In genomic region chr11:116869610-116870009, GRCh38 we compare ENCODE assay signal across 24 cellular contexts. TPM values are rescaled to one million over a fixed set of nuclear protein-coding genes. Genes with fewer than 3 reads are reported as not detected.
DNase-seq lines count a peak whose midpoint lies in the region; ATAC-seq, FAIRE-seq and TF ChIP-seq lines count a peak whose summit lies in the region.
"Had no signal": no experiment of that assay in that cellular context is flagged by ENCODE, and none has a peak within 500 bp of the region (broad histone marks: within the 10 kb centered on the region; RNA-seq: fewer than 3 reads in every experiment).

No MANE protein-coding gene starts in this region.

- H3K4me1 Mint-ChIP-seq in activated CD8-positive, alpha-beta T cell treated with anti-CD3 and anti-CD28 coated beads for 36 hours (ENCODE audit: low read depth) = peaks cover 9% of the 10 kb centered on the region
- peaks cover 6% of the 10 kb centered on the region for H3K4me1 Mint-ChIP-seq in activated CD8-positive, alpha-beta T cell treated with anti-CD3 and anti-CD28 coated beads, Interleukin-2, amount 10 ng/mL, durations not matched to agents 7 days and 5 days (ENCODE audit: low read depth)

- TF ChIP-seq POLR2A in suprapubic skin (IDR thresholded peaks at IDR 0.05) = no peak

- no peaks in the 10 kb centered on the region for H3K9me3 Mint-ChIP-seq in activated CD8-positive, alpha-beta T cell treated with anti-CD3 and anti-CD28 coated beads for 36 hours
- no peaks in the 10 kb centered on the region for H3K9me3 Mint-ChIP-seq in activated CD8-positive, alpha-beta T cell treated with anti-CD3 and anti-CD28 coated beads, Interleukin-2, amount 10 ng/mL, durations not matched to agents 7 days and 5 days (ENCODE audit: insufficient read depth)

- H3K27ac ChIP-seq in Panc1 (ENCODE audit: low read length) = no peak overlapping the region
- peak overlapping the region; percentile 66 for H3K27ac ChIP-seq in substantia nigra (ENCODE audit: low read depth, low read length, poor library complexity, severe bottlenecking)
- H3K27ac ChIP-seq in suprapubic skin = no peak overlapping the region
- H3K27ac ChIP-seq: left lung had no signal

- H3K36me3 Mint-ChIP-seq in activated CD8-positive, alpha-beta T cell treated with anti-CD3 and anti-CD28 coated beads for 36 hours (ENCODE audit: low read depth) = peaks cover 30% of the 10 kb centered on the region
- H3K36me3 Mint-ChIP-seq in activated CD8-positive, alpha-beta T cell treated with anti-CD3 and anti-CD28 coated beads, Interleukin-2, amount 10 ng/mL, durations not matched to agents 7 days and 5 days (ENCODE audit: low read depth) = peaks cover 41% of the 10 kb centered on the region

- no peaks in the 10 kb centered on the region for H3K27me3 Mint-ChIP-seq in activated CD8-positive, alpha-beta T cell treated with anti-CD3 and anti-CD28 coated beads for 36 hours
- no peaks in the 10 kb centered on the region for H3K27me3 Mint-ChIP-seq in activated CD8-positive, alpha-beta T cell treated with anti-CD3 and anti-CD28 coated beads, Interleukin-2, amount 10 ng/mL, durations not matched to agents 7 days and 5 days (ENCODE audit: low read depth)

- BruUV-seq in Panc1 (replicated peaks; lab: Mats Ljungman, UMichigan) = no TSS peak

- CTCF ChIA-PET in activated CD8-positive, alpha-beta T cell treated with anti-CD3 and anti-CD28 coated beads for 36 hours (lab: Charles Lee) = interaction anchor here (1.1 to 1.6 kb wide), 2 partner anchors 77 to 236 kb away, joined by 3 to 6 read pairs; no protein-coding TSS in a partner anchor
- CTCF ChIA-PET in activated CD8-positive, alpha-beta T cell treated with anti-CD3 and anti-CD28 coated beads, Interleukin-2, amount 10 ng/mL, durations not matched to agents 7 days and 5 days (lab: Charles Lee) = interaction anchor here (0.9 to 3.5 kb wide), 6 partner anchors 9 to 236 kb away, joined by 3 to 21 read pairs (median 6); partner anchors contain the start of gene APOA5
- CTCF ChIA-PET in Panc1 (lab: Charles Lee) = no interaction called here

- ATAC-seq in activated CD8-positive, alpha-beta T cell treated with anti-CD3 and anti-CD28 coated beads for 36 hours = no peak
- no peak for ATAC-seq in activated CD8-positive, alpha-beta T cell treated with anti-CD3 and anti-CD28 coated beads, Interleukin-2, amount 10 ng/mL, durations not matched to agents 7 days and 5 days
- ATAC-seq in Panc1 (no peak), HG02798 (IDR thresholded peaks at IDR 0.05; ENCODE audit: poor library complexity, unreplicated experiment) (no peak)
- ATAC-seq: esophagus mucosa, left lung had no signal

- POLR2A ChIA-PET in activated CD8-positive, alpha-beta T cell treated with anti-CD3 and anti-CD28 coated beads for 36 hours (lab: Charles Lee) = interaction anchor here (0.6 kb wide), 1 partner anchor 219 kb away, joined by 3 read pairs; no protein-coding TSS in a partner anchor
- POLR2A ChIA-PET in activated CD8-positive, alpha-beta T cell treated with anti-CD3 and anti-CD28 coated beads, Interleukin-2, amount 10 ng/mL, durations not matched to agents 7 days and 5 days (lab: Charles Lee) = no interaction called here
- POLR2A ChIA-PET in Panc1 (lab: Charles Lee) = no interaction called here

- no peak for DNase-seq in activated CD8-positive, alpha-beta T cell treated with anti-CD3 and anti-CD28 coated beads for 36 hours
- no peak for DNase-seq in activated CD8-positive, alpha-beta T cell treated with anti-CD3 and anti-CD28 coated beads, Interleukin-2, amount 10 ng/mL, durations not matched to agents 7 days and 5 days
- DNase-seq in Panc1 (ENCODE audit: low read depth, low spot score) (no peak), hippocampal formation (lab: John Stamatoyannopoulos, UW) (peak; percentile 19 to 47), substantia nigra (lab: John Stamatoyannopoulos, UW) (peak in 21 of 49 donors; percentile 9 to 67 (median 24)), GM19239 (ENCODE audit: insufficient read length, low spot score) (no peak), suprapubic skin (ENCODE audit: low spot score in 2 of 2) (no peak)
- DNase-seq: activated CD4-positive, CD25-positive, alpha-beta regulatory T cell; activated gamma-delta T cell treated with Interleukin-2 at 50 U/mL for 16 hours; Calu3; central memory CD4-positive, alpha-beta T cell; Karpas-422; left lung; NCI-H1417 treated with DMSO at 0.1 percent for 48 hours; NCI-H748 treated with DMSO at 0.1 percent for 48 hours; SIG-M5 had no signal

- H3K27me3 ChIP-seq in Panc1 (ENCODE audit: control insufficient read depth, insufficient read depth, low read length) = no peaks in the 10 kb centered on the region
- no peaks in the 10 kb centered on the region for H3K27me3 ChIP-seq in suprapubic skin
- H3K27me3 ChIP-seq: left lung had no signal

- no peak for FAIRE-seq in GM19239 (lab: Jason Lieb, UNC)
- FAIRE-seq: A204.1, H1 had no signal

- H3K4me1 ChIP-seq in Panc1 (ENCODE audit: control insufficient read depth, insufficient read depth, low read length) (no peaks in the 10 kb centered on the region), suprapubic skin (no peaks in the 10 kb centered on the region)

- WGBS in suprapubic skin = 86% methylated on average over 4 of the region's 4 CpGs

- H3K4me3 Mint-ChIP-seq in activated CD8-positive, alpha-beta T cell treated with anti-CD3 and anti-CD28 coated beads for 36 hours = no peak overlapping the region
- H3K4me3 Mint-ChIP-seq in activated CD8-positive, alpha-beta T cell treated with anti-CD3 and anti-CD28 coated beads, Interleukin-2, amount 10 ng/mL, durations not matched to agents 7 days and 5 days = no peak overlapping the region

- in situ Hi-C loops in Panc1 (cut with HindIII; ENCODE audit: low pct_unique_long_range_greater_than_20kb, low sequenced_read_pairs) = no loop called here

- TF ChIP-seq EP300 in suprapubic skin (IDR thresholded peaks at IDR 0.05) = no peak

- no peak for TF ChIP-seq CTCF in activated CD8-positive, alpha-beta T cell treated with anti-CD3 and anti-CD28 coated beads for 36 hours (IDR thresholded peaks at IDR 0.05)
- TF ChIP-seq CTCF in Panc1 (IDR thresholded peaks at IDR 0.05) = peak; percentile 17; the same call in 1 of the 2 replicates
- no peak for TF ChIP-seq CTCF in suprapubic skin (IDR thresholded peaks at IDR 0.05)

- H3K4me3 ChIP-seq in Panc1 (ENCODE audit: low read depth in 2 of 2, low read length in 2 of 2) (no peak overlapping the region), suprapubic skin (no peak overlapping the region)
- H3K4me3 ChIP-seq: left lung had no signal

- H3K9me3 ChIP-seq in Panc1 (ENCODE audit: control insufficient read depth, insufficient read depth, low read depth, low read length) (no peaks in the 10 kb centered on the region), suprapubic skin (no peaks in the 10 kb centered on the region)
- H3K9me3 ChIP-seq: left lung had no signal

- intact Hi-C loops in activated CD8-positive, alpha-beta T cell treated with anti-CD3 and anti-CD28 coated beads for 36 hours (cut with micrococcal nuclease) = no loop called here
- intact Hi-C loops in Panc1 (cut with micrococcal nuclease; ENCODE audit: unreplicated experiment) = no loop called here

- H3K36me3 ChIP-seq in Panc1 (ENCODE audit: control insufficient read depth, insufficient read depth, low read length) (peaks cover 8% of the 10 kb centered on the region; the same call in 1 of the 2 replicates), suprapubic skin (peaks cover 88% of the 10 kb centered on the region)

- H3K27ac Mint-ChIP-seq in activated CD8-positive, alpha-beta T cell treated with anti-CD3 and anti-CD28 coated beads for 36 hours = peak overlapping the region; percentile 26
- no peak overlapping the region for H3K27ac Mint-ChIP-seq in activated CD8-positive, alpha-beta T cell treated with anti-CD3 and anti-CD28 coated beads, Interleukin-2, amount 10 ng/mL, durations not matched to agents 7 days and 5 days

RNA-seq across cellular contexts. Expression of gene APOA1, which starts 32.2 kb away (rescaled TPM):
- not detected for total RNA-seq in activated CD8-positive, alpha-beta T cell treated with anti-CD3 and anti-CD28 coated beads for 36 hours
- total RNA-seq in activated CD8-positive, alpha-beta T cell treated with anti-CD3 and anti-CD28 coated beads, Interleukin-2, amount 10 ng/mL, durations not matched to agents 7 days and 5 days = not detected
- total RNA-seq in Panc1 (2021; ENCODE audit: unreplicated experiment) = 1.7 TPM
- polyA plus RNA-seq in Panc1 (2012; ENCODE audit: insufficient read length) = 0.48 TPM
- 10 to 100 TPM in 1 of 4 donors, 1 to 10 TPM in 2, not detected in 1; 1.2 to 11.6 (median 2.9) TPM for total RNA-seq in suprapubic skin
- total RNA-seq: Calu3, H1, ureter had no signal
- polyA plus RNA-seq: BJ had no signal

RNA-seq across cellular contexts. Expression of gene APOC3, which starts 39.9 kb away (rescaled TPM):
- total RNA-seq in activated CD8-positive, alpha-beta T cell treated with anti-CD3 and anti-CD28 coated beads for 36 hours = not detected
- total RNA-seq in activated CD8-positive, alpha-beta T cell treated with anti-CD3 and anti-CD28 coated beads, Interleukin-2, amount 10 ng/mL, durations not matched to agents 7 days and 5 days = not detected
- 1.2 TPM for total RNA-seq in Panc1 (2021; ENCODE audit: unreplicated experiment)
- not detected for polyA plus RNA-seq in Panc1 (2012; ENCODE audit: insufficient read length)
- 10 to 100 TPM in 1 of 4 donors, 1 to 10 TPM in 1, not detected in 2; 2.6 to 36.5 TPM for total RNA-seq in suprapubic skin
- total RNA-seq: Calu3; H1; HT1080; left lung; T-helper 1 cell treated with Interleukin-12 subunit alpha and Interleukin-12 subunit beta and Interleukin-4 antibody, amounts not matched to agents 30 ng/mL and 1 ng/mL, for 36 hours had no signal
- polyA plus RNA-seq: BJ, H1 had no signal

RNA-seq across cellular contexts. Expression of gene APOA4, which starts 46.5 kb away (rescaled TPM):
- not detected for total RNA-seq in activated CD8-positive, alpha-beta T cell treated with anti-CD3 and anti-CD28 coated beads for 36 hours
- not detected for total RNA-seq in activated CD8-positive, alpha-beta T cell treated with anti-CD3 and anti-CD28 coated beads, Interleukin-2, amount 10 ng/mL, durations not matched to agents 7 days and 5 days
- total RNA-seq in Panc1 (2021; ENCODE audit: unreplicated experiment) (not detected), suprapubic skin (1 to 10 TPM in 2 of 4 donors, under 1 TPM in 1, not detected in 1; 0.34 to 3.9 (median 2.3) TPM)
- polyA plus RNA-seq in Panc1 (2012; ENCODE audit: insufficient read length) = not detected
- total RNA-seq: Calu3; esophagus mucosa; H1; HT1080; left lung; T-helper 1 cell treated with Interleukin-12 subunit alpha and Interleukin-12 subunit beta and Interleukin-4 antibody, amounts not matched to agents 30 ng/mL and 1 ng/mL, for 36 hours; ureter had no signal
- polyA plus RNA-seq: BJ, H1 had no signal

Comparison
In these comparisons a context has a peak if more than half of its experiments do, and no peak if none do; other contexts are left out.
1. DNase-seq: peak in hippocampal formation (2 of 2); none in activated CD8-positive, alpha-beta T cell treated with anti-CD3 and anti-CD28 coated beads for 36 hours (single experiment), activated CD8-positive, alpha-beta T cell treated with anti-CD3 and anti-CD28 coated beads, Interleukin-2, amount 10 ng/mL, durations not matched to agents 7 days and 5 days (single experiment), Panc1 (single experiment), GM19239 (single experiment) and suprapubic skin (0 of 2).